Comparison of ENCODE assay signal across 1 cellular context in genomic region chr9:130039504-130040147, GRCh38.
TF ChIP-seq lines count a peak whose summit lies in the region.

No MANE protein-coding gene starts in this region.

TF ChIP-seq in H1, 55 proteins besides CTCF, POLR2A, EP300 and RAD21:
- TF ChIP-seq ATF3 (IDR thresholded peaks at IDR 0.05; ENCODE audit: insufficient read depth, low read depth, low read length) (no peak), SUZ12 (IDR thresholded peaks at IDR 0.05; ENCODE audit: low read length) (no peak), JUN (IDR thresholded peaks at IDR 0.05; ENCODE audit: low read depth, low read length) (no peak), SAP30 (IDR thresholded peaks at IDR 0.05; ENCODE audit: insufficient read depth, insufficient replicate concordance, low read length) (no peak), NANOG (IDR thresholded peaks at IDR 0.05; ENCODE audit: insufficient read depth, low read depth, low read length, poor library complexity, severe bottlenecking) (no peak), ZNF274 (IDR thresholded peaks at IDR 0.05; ENCODE audit: borderline replicate concordance, extremely low read depth, low read length) (no peak), CHD2 (IDR thresholded peaks at IDR 0.05; ENCODE audit: low read length) (no peak), CEBPB (IDR thresholded peaks at IDR 0.05; ENCODE audit: low read depth, low read length) (no peak), RBBP5 (IDR thresholded peaks at IDR 0.05; ENCODE audit: borderline replicate concordance, low read depth, low read length) (no peak), BCL11A (IDR thresholded peaks at IDR 0.05; ENCODE audit: low read depth in 2 of 2, low read length in 2 of 2) (no peak), CBX5 (IDR thresholded peaks at IDR 0.05; ENCODE audit: low read depth, low read length) (no peak), GABPA (IDR thresholded peaks at IDR 0.05; ENCODE audit: borderline replicate concordance, insufficient read depth, low read length) (no peak), E2F6 (IDR thresholded peaks at IDR 0.05) (no peak), CBX8 (IDR thresholded peaks at IDR 0.05; ENCODE audit: borderline replicate concordance, low read depth, low read length) (no peak), SP2 (IDR thresholded peaks at IDR 0.05; ENCODE audit: low read length) (no peak), USF2 (IDR thresholded peaks at IDR 0.05; ENCODE audit: low read length) (no peak), SIN3A (conservative IDR thresholded peaks at IDR 0.05 in 1 of 2, IDR thresholded peaks at IDR 0.05 in 1 of 2; ENCODE audit: low read depth in 1 of 2, low read length in 2 of 2) (no peak), HDAC2 (IDR thresholded peaks at IDR 0.05; ENCODE audit: borderline replicate concordance in 1 of 2, low read depth in 2 of 2, low read length in 2 of 2) (no peak), CTBP2 (IDR thresholded peaks at IDR 0.05; ENCODE audit: borderline replicate concordance, insufficient read depth, insufficient read length, low read length) (no peak), CHD1 (IDR thresholded peaks at IDR 0.05; ENCODE audit: low read depth, low read length) (no peak)
TF ChIP-seq in H1: peak in this region for 0.
